ENCODE assay signal across 8 cellular contexts in the genomic region with DNA sequence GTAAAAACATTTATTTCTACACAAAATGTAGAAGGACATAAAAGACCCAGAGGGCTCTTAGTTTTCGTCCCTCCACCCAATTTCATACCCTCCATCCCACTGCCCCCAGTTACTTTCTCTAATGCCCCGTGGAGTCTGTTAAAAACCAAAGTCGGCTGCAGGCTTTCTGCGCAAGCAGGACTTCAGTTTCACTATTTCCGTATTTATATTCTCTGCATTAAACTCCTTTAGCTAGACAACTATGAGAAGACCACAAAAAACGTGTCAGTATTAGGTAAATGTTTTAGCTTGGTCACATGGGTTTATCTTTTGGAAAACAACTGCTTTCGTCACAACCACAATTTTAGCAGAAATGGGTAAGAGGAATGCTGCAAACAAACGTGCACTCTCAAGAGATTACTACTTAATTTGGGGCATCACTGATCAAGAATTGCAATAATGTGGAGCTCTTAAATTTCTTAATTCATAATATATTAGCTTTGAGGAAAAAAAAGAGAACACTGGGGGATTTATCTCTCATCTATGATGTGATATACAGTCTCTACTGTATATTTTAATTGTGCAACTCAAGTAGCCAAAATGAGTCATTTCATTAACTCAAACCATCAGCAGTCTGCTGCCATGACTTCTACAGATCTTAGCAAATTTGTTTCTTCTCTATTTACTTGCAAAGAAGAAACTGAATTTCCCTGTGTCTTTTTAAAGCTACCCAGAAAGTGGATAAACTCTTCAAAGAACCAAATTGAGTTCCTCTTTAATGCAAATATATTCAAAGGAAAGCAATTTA. TPM values are rescaled to one million over a fixed set of nuclear protein-coding genes. Genes with fewer than 3 reads are reported as not detected.
DNase-seq lines count a peak whose midpoint lies in the region; ATAC-seq and TF ChIP-seq lines count a peak whose summit lies in the region.

No MANE protein-coding gene starts in this region.

- H3K4me1 ChIP-seq in RWPE2 (ENCODE audit: insufficient read depth, poor library complexity, severe bottlenecking) = peaks cover 26% of the 10 kb centered on the region
- peaks cover 8 to 16% of the 10 kb centered on the region in 2 donors for H3K4me1 ChIP-seq in mucosa of rectum (ENCODE audit: control insufficient read depth in 2 of 2, insufficient read depth in 2 of 2, low read length in 2 of 2)

- peak overlapping the region; percentile 64 to 81 for H3K9ac ChIP-seq in mucosa of rectum (ENCODE audit: low read depth in 1 of 2, low read length in 2 of 2)

- no peaks in the 10 kb centered on the region for H3K36me3 ChIP-seq in RWPE2 (ENCODE audit: low read depth)
- no peaks in the 10 kb centered on the region for H3K36me3 ChIP-seq in mucosa of rectum (ENCODE audit: control insufficient read depth in 2 of 2, insufficient read depth in 2 of 2, low read length in 2 of 2)

- ATAC-seq in GM18861 (IDR thresholded peaks at IDR 0.05; ENCODE audit: unreplicated experiment) (peak; percentile 22), HG03045 (IDR thresholded peaks at IDR 0.05; ENCODE audit: unreplicated experiment) (peak; percentile 24), RWPE2 (ENCODE audit: low read depth) (0 out of 3 replicates have a peak, but pooled peaks have one; percentile 22)

- no peaks in the 10 kb centered on the region for H3K9me3 ChIP-seq in RWPE2 (ENCODE audit: severe bottlenecking)
- no peaks in the 10 kb centered on the region for H3K9me3 ChIP-seq in mucosa of rectum (ENCODE audit: control insufficient read depth in 2 of 2, low read length in 2 of 2)

- TF ChIP-seq CTCF in RWPE2 (IDR thresholded peaks at IDR 0.05; ENCODE audit: poor library complexity, severe bottlenecking) = no peak

- peak overlapping the region; percentile 61 for H3K4me3 ChIP-seq in RWPE2 (ENCODE audit: severe bottlenecking)
- H3K4me3 ChIP-seq in mucosa of rectum (ENCODE audit: low read length in 2 of 2) = peak overlapping the region; percentile 79 to 84

- H3K27me3 ChIP-seq in RWPE2 (ENCODE audit: insufficient read depth, poor library complexity, severe bottlenecking) (no peaks in the 10 kb centered on the region), mucosa of rectum (ENCODE audit: control insufficient read depth in 2 of 2, insufficient read depth in 2 of 2, low read length in 2 of 2) (no peaks in the 10 kb centered on the region)

- DNase-seq in AG08396 (ENCODE audit: low spot score) (peak; percentile 8), RWPE2 (ENCODE audit: low spot score) (no peak), dedifferentiated amniotic fluid mesenchymal stem cell (ENCODE audit: extremely low spot score) (peak; percentile 24), mucosa of gallbladder (ENCODE audit: low spot score) (no peak)
- DNase-seq in stimulated activated CD4-positive, alpha-beta T cell treated with anti-CD3 and anti-CD28 coated beads, Interleukin-1b, Interleukin-23, amount 100 ng/mL, for 48 hours = no peak

- peak overlapping the region; percentile 75 for H3K27ac ChIP-seq in RWPE2 (ENCODE audit: poor library complexity, severe bottlenecking)
- H3K27ac ChIP-seq in mucosa of rectum (ENCODE audit: low read depth in 2 of 2, low read length in 2 of 2) = peak overlapping the region; percentile 79 to 91

RNA-seq across cellular contexts. Expression of a gene that starts 0.7 kb away (rescaled TPM):
- total RNA-seq in mucosa of gallbladder = 7.4 TPM

Comparison
In these comparisons a context has a peak if more than half of its experiments do, and no peak if none do; other contexts are left out.
1. DNase-seq: peak in AG08396 (single experiment) and dedifferentiated amniotic fluid mesenchymal stem cell (single experiment); none in RWPE2 (single experiment), mucosa of gallbladder (single experiment) and stimulated activated CD4-positive, alpha-beta T cell treated with anti-CD3 and anti-CD28 coated beads, Interleukin-1b, Interleukin-23, amount 100 ng/mL, for 48 hours (single experiment).
2. Peak in every context shown above with its lines, with median percentiles within 50 percentile points of each other: ATAC-seq.